ENCODE assay signal across 19 cellular contexts in the genomic region with DNA sequence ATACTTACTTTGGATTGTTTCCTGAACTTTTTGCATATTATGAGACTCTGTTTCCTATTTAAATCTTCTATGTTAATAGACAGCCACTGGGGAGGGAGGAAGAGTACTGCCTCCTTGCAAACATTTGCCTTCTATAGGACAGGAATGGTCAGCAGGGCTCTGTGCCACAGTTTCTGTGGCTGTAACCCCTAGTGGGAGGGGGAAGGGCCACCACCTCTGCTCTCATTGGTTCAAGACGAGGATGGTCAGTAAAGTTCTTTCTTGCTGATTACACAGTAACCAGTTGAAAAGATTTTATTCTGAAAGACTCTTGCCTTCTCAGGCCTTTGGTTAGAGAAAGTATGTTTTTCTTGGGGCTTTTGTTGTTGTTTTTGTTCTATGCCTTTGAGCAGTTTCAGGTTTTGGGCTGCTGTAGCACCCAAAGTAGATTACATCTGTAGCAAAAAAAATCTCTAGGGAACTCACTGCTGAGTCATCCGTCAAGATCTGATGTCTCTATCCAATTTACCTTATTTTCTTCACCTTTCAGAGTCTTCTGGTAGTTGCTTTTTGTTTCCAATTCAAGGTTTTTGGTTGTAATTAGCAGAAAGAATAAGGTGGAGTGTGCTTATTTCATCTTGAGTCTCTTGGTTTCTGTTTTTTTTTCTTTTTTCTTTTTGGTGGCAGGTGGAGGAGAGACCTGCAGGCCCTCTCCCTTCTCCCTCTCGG. TPM values are rescaled to one million over a fixed set of nuclear protein-coding genes. Genes with fewer than 3 reads are reported as not detected.
DNase-seq lines count a peak whose midpoint lies in the region; ATAC-seq and TF ChIP-seq lines count a peak whose summit lies in the region.
"Had no signal": no experiment of that assay in that cellular context is flagged by ENCODE, and none has a peak within 500 bp of the region (broad histone marks: within the 10 kb centered on the region; RNA-seq: fewer than 3 reads in every experiment).

No MANE protein-coding gene starts in this region.

- peaks cover 41% of the 10 kb centered on the region for H3K79me2 ChIP-seq in smooth muscle cell (ENCODE audit: low read depth)

- no peak overlapping the region for H3K4me3 ChIP-seq in smooth muscle cell
- no peak overlapping the region for H3K4me3 ChIP-seq in testis
- H3K4me3 ChIP-seq: BLaER1, stomach had no signal

- no peaks in the 10 kb centered on the region for H3K4me1 ChIP-seq in smooth muscle cell (ENCODE audit: low read depth)
- H3K4me1 ChIP-seq in testis = no peaks in the 10 kb centered on the region
- H3K4me1 ChIP-seq: BLaER1, stomach had no signal

- H3K4me2 ChIP-seq in smooth muscle cell = no peak overlapping the region
- H3K4me2 ChIP-seq: BLaER1 had no signal

- no peak overlapping the region for H2AFZ ChIP-seq in smooth muscle cell (ENCODE audit: low read depth)

- DNase-seq in WTC11 (ENCODE audit: low spot score) (no peak), smooth muscle cell (lab: John Stamatoyannopoulos, UW; ENCODE audit: unreplicated experiment) (no peak), testis (no peak), DMS79 (lab: John Stamatoyannopoulos, UW) (no peak)
- DNase-seq: activated CD8-positive, alpha-beta T cell treated with anti-CD3 and anti-CD28 coated beads for 36 hours; amygdala; DMS79 treated with DMSO at 0.1 percent for 48 hours; KG1; left cardiac atrium; NCI-H1694; NCI-H510A treated with DMSO at 0.1 percent for 48 hours; stomach had no signal

- H3K27ac Mint-ChIP-seq in WTC11 = peak overlapping the region; percentile 13
- H3K27ac Mint-ChIP-seq: activated CD8-positive, alpha-beta T cell treated with anti-CD3 and anti-CD28 coated beads for 36 hours; activated T-helper 17 cell treated with anti-CD3 and anti-CD28 coated beads, Interleukin-2, amount 50 U/mL, for 72 hours; progenitor cell of endocrine pancreas had no signal

- H3K4me1 Mint-ChIP-seq in WTC11 = 0 out of 2 replicates have a peak, but pooled peaks cover 7% of the 10 kb centered on the region
- H3K4me1 Mint-ChIP-seq: activated T-helper 17 cell treated with anti-CD3 and anti-CD28 coated beads, Interleukin-2, amount 50 U/mL, for 72 hours had no signal

- H3K27ac ChIP-seq in smooth muscle cell (ENCODE audit: low read depth) = peak overlapping the region; percentile 6
- no peak overlapping the region for H3K27ac ChIP-seq in testis
- H3K27ac ChIP-seq: BLaER1, HL-60, stomach had no signal

- H3K36me3 ChIP-seq in smooth muscle cell (ENCODE audit: low read depth) (peaks cover 13% of the 10 kb centered on the region), testis (ENCODE audit: low read depth, missing control alignments) (no peaks in the 10 kb centered on the region)

- H3K27me3 ChIP-seq in smooth muscle cell (ENCODE audit: low read depth) = no peaks in the 10 kb centered on the region
- no peaks in the 10 kb centered on the region for H3K27me3 ChIP-seq in testis
- H3K27me3 ChIP-seq: BLaER1, stomach had no signal

- POLR2A ChIA-PET in WTC11 (lab: Charles Lee) = no interaction called here

- H3K9me3 Mint-ChIP-seq in WTC11 = peaks cover 26% of the 10 kb centered on the region
- H3K9me3 Mint-ChIP-seq: activated T-helper 17 cell treated with anti-CD3 and anti-CD28 coated beads, Interleukin-2, amount 50 U/mL, for 72 hours had no signal

- H3K36me3 Mint-ChIP-seq in WTC11 = peaks cover 38% of the 10 kb centered on the region

- ATAC-seq in GM19395 (IDR thresholded peaks at IDR 0.05; ENCODE audit: unreplicated experiment) = peak; percentile 84
- peak; percentile 73 for ATAC-seq in HG03097 (IDR thresholded peaks at IDR 0.05; ENCODE audit: low FRiP score, unreplicated experiment)
- ATAC-seq in WTC11 = peak; percentile 64
- ATAC-seq in GM21786 (IDR thresholded peaks at IDR 0.05; ENCODE audit: unreplicated experiment) = no peak
- ATAC-seq: activated CD8-positive, alpha-beta T cell treated with anti-CD3 and anti-CD28 coated beads for 36 hours; activated T-helper 17 cell treated with anti-CD3 and anti-CD28 coated beads, Interleukin-2, amount 50 U/mL, for 72 hours; left cardiac atrium had no signal

- H3K9ac ChIP-seq in smooth muscle cell (ENCODE audit: low read depth) = no peak overlapping the region
- H3K9ac ChIP-seq: BLaER1 had no signal

- no peak for TF ChIP-seq CTCF in WTC11 (IDR thresholded peaks at IDR 0.05)
- TF ChIP-seq CTCF in smooth muscle cell (IDR thresholded peaks at IDR 0.05; ENCODE audit: borderline replicate concordance, insufficient read depth, poor library complexity, severe bottlenecking) = no peak
- no peak for TF ChIP-seq CTCF in testis (IDR thresholded peaks at IDR 0.05)

- CTCF ChIA-PET in WTC11 (lab: Charles Lee) = no interaction called here

- 79% methylated on average over 3 of the region's 3 CpGs for WGBS in smooth muscle cell (ENCODE audit: low lambda C conversion rate)
- 88 to 94% methylated on average over 3 of the region's 3 CpGs for WGBS in testis, 2 donors

- no peaks in the 10 kb centered on the region for H3F3A ChIP-seq in smooth muscle cell (ENCODE audit: low read depth)

- no peak for TF ChIP-seq POLR2A in testis (IDR thresholded peaks at IDR 0.05)

- H4K20me1 ChIP-seq in smooth muscle cell (ENCODE audit: low read depth) = peaks cover 13% of the 10 kb centered on the region
- H4K20me1 ChIP-seq: BLaER1 had no signal

- intact Hi-C loops in testis (cut with DNase I; ENCODE audit: low total_unique reads) = no loop called here

- H3K27me3 Mint-ChIP-seq in WTC11 (ENCODE audit: low read depth) = no peaks in the 10 kb centered on the region
- H3K27me3 Mint-ChIP-seq: activated CD8-positive, alpha-beta T cell treated with anti-CD3 and anti-CD28 coated beads for 36 hours; activated T-helper 17 cell treated with anti-CD3 and anti-CD28 coated beads, Interleukin-2, amount 50 U/mL, for 72 hours; progenitor cell of endocrine pancreas had no signal

- H3K9me3 ChIP-seq in smooth muscle cell (replicated peaks; ENCODE audit: low read depth) (no peaks in the 10 kb centered on the region), testis (no peaks in the 10 kb centered on the region)

- no peak overlapping the region for H3K4me3 Mint-ChIP-seq in WTC11
- H3K4me3 Mint-ChIP-seq: activated CD8-positive, alpha-beta T cell treated with anti-CD3 and anti-CD28 coated beads for 36 hours; activated T-helper 17 cell treated with anti-CD3 and anti-CD28 coated beads, Interleukin-2, amount 50 U/mL, for 72 hours had no signal

TF ChIP-seq in WTC11, 78 proteins besides CTCF, POLR2A, EP300 and RAD21 (continues in another document):
- TF ChIP-seq RELA (CRISPR knock-in tag; IDR thresholded peaks at IDR 0.05; ENCODE audit: borderline replicate concordance) = no peak
- no peak for TF ChIP-seq TP53 (CRISPR knock-in tag; IDR thresholded peaks at IDR 0.05)
- TF ChIP-seq, protein P1, sequence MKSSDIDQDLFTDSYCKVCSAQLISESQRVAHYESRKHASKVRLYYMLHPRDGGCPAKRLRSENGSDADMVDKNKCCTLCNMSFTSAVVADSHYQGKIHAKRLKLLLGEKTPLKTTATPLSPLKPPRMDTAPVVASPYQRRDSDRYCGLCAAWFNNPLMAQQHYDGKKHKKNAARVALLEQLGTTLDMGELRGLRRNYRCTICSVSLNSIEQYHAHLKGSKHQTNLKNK (CRISPR knock-in tag; IDR thresholded peaks at IDR 0.05) = no peak
- no peak for TF ChIP-seq ARID4B (CRISPR knock-in tag; IDR thresholded peaks at IDR 0.05; ENCODE audit: borderline replicate concordance)
- TF ChIP-seq ZNF423 (CRISPR knock-in tag; IDR thresholded peaks at IDR 0.05) = no peak
- TF ChIP-seq CREB1 (CRISPR knock-in tag; IDR thresholded peaks at IDR 0.05) = no peak
- TF ChIP-seq FOXP1 (CRISPR knock-in tag; IDR thresholded peaks at IDR 0.05; ENCODE audit: borderline replicate concordance) = no peak
- no peak for TF ChIP-seq OVOL2 (CRISPR knock-in tag; IDR thresholded peaks at IDR 0.05; ENCODE audit: borderline replicate concordance)
- TF ChIP-seq JUN (CRISPR knock-in tag; IDR thresholded peaks at IDR 0.05) = no peak

RNA-seq across cellular contexts. Expression of gene SLC35A3, which starts 23.1 kb away (rescaled TPM):
- total RNA-seq in WTC11 (2021) (14.1 to 15.9 TPM (median 14.5 TPM) in 3 replicates), smooth muscle cell (33.5 and 38.2 TPM in 2 replicates), testis (10 to 100 TPM; 17.1 to 17.6 TPM)
- polyA plus RNA-seq in smooth muscle cell (8.2 and 10.2 TPM in 2 replicates), testis (ENCODE audit: insufficient read depth, low read depth, low replicate concordance) (6.6 TPM)
